ENCODE assay signal across 33 cellular contexts in the genomic region with DNA sequence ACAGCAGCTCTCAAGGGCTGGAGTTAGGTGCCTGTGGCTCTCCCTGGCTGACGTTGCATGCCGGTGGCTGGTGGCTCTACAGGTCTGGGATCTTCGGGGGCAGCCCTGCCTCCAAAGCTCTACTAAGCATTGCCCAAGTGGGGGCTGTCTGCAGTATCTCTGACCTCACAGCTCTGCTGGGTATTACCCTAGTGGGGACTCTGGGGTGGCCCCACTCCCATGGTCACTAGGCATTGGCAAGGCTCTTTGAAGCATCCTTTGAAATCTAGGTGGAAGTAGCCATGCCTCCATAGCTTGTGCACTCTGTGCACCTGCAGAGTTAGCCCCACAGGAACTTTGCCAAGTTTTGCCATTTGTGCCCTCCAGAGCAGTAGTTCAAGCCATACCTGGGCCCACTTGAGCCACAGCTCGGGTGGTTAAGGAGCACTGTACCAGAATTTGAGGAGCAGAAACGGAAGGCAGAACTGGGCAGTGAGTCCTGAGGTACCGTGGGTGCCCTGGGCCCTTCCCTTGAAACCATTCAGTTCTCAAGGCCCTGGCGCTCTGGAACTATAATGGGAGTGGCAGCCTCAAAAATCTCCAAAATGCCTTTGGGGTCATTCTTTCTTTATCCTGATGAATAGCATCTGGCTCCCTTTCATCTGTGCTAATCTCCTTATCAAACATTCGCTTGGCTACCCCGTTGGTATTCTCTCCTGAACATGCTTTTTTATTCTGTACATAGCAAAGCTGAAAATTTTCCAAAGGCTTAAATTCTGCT. TPM values are rescaled to one million over a fixed set of nuclear protein-coding genes. Genes with fewer than 3 reads are reported as not detected.
"Had no signal": no experiment of that assay in that cellular context is flagged by ENCODE, and none has a peak within 500 bp of the region (broad histone marks: within the 10 kb centered on the region; RNA-seq: fewer than 3 reads in every experiment).

No MANE protein-coding gene starts in this region.

- H3K4me3 Mint-ChIP-seq: activated B cell treated with CpG ODN at 0.5 μM for 24 hours; activated CD4-positive, alpha-beta memory T cell treated with anti-CD3 and anti-CD28 coated beads, Interleukin-2, amount 10 ng/mL, durations not matched to agents 7 days and 5 days; activated CD4-positive, alpha-beta T cell treated with anti-CD3 and anti-CD28 coated beads, Interleukin-2, amount 10 ng/mL, durations not matched to agents 7 days and 5 days; activated naive CD4-positive, alpha-beta T cell treated with anti-CD3 and anti-CD28 coated beads, Interleukin-2, amount 50 U/mL, for 24 hours; activated T-helper 17 cell treated with anti-CD3 and anti-CD28 coated beads, Interleukin-2, amount 50 U/mL, for 72 hours; brain; central memory CD8-positive, alpha-beta T cell; T-helper 1 cell treated with Interleukin-12 subunit alpha and Interleukin-12 subunit beta and Interleukin-4 antibody, amounts not matched to agents 30 μg/mL and 1 μg/mL, for 36 hours had no signal

- H3K36me3 ChIP-seq: Peyer's patch, SJSA1 had no signal

- DNase-seq: activated B cell treated with CpG ODN at 0.5 μM for 24 hours; activated CD4-positive, alpha-beta memory T cell treated with anti-CD3 and anti-CD28 coated beads, Interleukin-2, amount 10 ng/mL, durations not matched to agents 7 days and 5 days; activated CD4-positive, alpha-beta T cell treated with anti-CD3 and anti-CD28 coated beads for 1 hour; activated CD4-positive, alpha-beta T cell treated with anti-CD3 and anti-CD28 coated beads, Interleukin-2, amount 10 ng/mL, durations not matched to agents 7 days and 5 days; activated gamma-delta T cell treated with Interleukin-2 at 50 U/mL for 16 hours; activated T-cell treated with anti-CD3 and anti-CD28 coated beads for 4 hours; activated T-cell treated with anti-CD3 and anti-CD28 coated beads, Interleukin-2, amount 50 U/mL, for 48 hours; aorta; IMR-90; KBM-7; MV-4-11; NCI-H1092 treated with DMSO at 0.1 percent for 48 hours; NCI-H1417 treated with DMSO at 0.1 percent for 48 hours; NCI-H1694; NCI-H2029; NCI-H2107; NCI-H2171 treated with DMSO at 0.1 percent for 48 hours; NCI-H226; NCI-H526; NCI-H774; Peyer's patch; SHP77; SW 1271 had no signal

- H3K4me1 ChIP-seq: Peyer's patch, SJSA1 had no signal

- H3K4me1 Mint-ChIP-seq: activated B cell treated with CpG ODN at 0.5 μM for 24 hours; activated CD4-positive, alpha-beta memory T cell treated with anti-CD3 and anti-CD28 coated beads, Interleukin-2, amount 10 ng/mL, durations not matched to agents 7 days and 5 days; activated naive CD4-positive, alpha-beta T cell treated with anti-CD3 and anti-CD28 coated beads, Interleukin-2, amount 50 U/mL, for 24 hours; activated T-helper 17 cell treated with anti-CD3 and anti-CD28 coated beads, Interleukin-2, amount 50 U/mL, for 72 hours; brain; central memory CD8-positive, alpha-beta T cell had no signal

- H3K27me3 Mint-ChIP-seq: activated B cell treated with CpG ODN at 0.5 μM for 24 hours; activated CD4-positive, alpha-beta T cell treated with anti-CD3 and anti-CD28 coated beads, Interleukin-2, amount 10 ng/mL, durations not matched to agents 7 days and 5 days; activated naive CD4-positive, alpha-beta T cell treated with anti-CD3 and anti-CD28 coated beads, Interleukin-2, amount 50 U/mL, for 24 hours; activated T-helper 17 cell treated with anti-CD3 and anti-CD28 coated beads, Interleukin-2, amount 50 U/mL, for 72 hours; brain; central memory CD8-positive, alpha-beta T cell had no signal

- H3K9me3 ChIP-seq: Peyer's patch, SJSA1 had no signal

- H3K27ac Mint-ChIP-seq: activated B cell treated with CpG ODN at 0.5 μM for 24 hours; activated CD4-positive, alpha-beta memory T cell treated with anti-CD3 and anti-CD28 coated beads, Interleukin-2, amount 10 ng/mL, durations not matched to agents 7 days and 5 days; activated CD4-positive, alpha-beta T cell treated with anti-CD3 and anti-CD28 coated beads, Interleukin-2, amount 10 ng/mL, durations not matched to agents 7 days and 5 days; activated naive CD4-positive, alpha-beta T cell treated with anti-CD3 and anti-CD28 coated beads, Interleukin-2, amount 50 U/mL, for 24 hours; activated T-helper 17 cell treated with anti-CD3 and anti-CD28 coated beads, Interleukin-2, amount 50 U/mL, for 72 hours; brain; T-helper 1 cell treated with Interleukin-12 subunit alpha and Interleukin-12 subunit beta and Interleukin-4 antibody, amounts not matched to agents 30 μg/mL and 1 μg/mL, for 36 hours had no signal

- H3K27ac ChIP-seq: Peyer's patch, SJSA1 had no signal

- H3K27me3 ChIP-seq: Peyer's patch, SJSA1 had no signal

- H3K4me3 ChIP-seq: Peyer's patch, SJSA1 had no signal

RNA-seq across cellular contexts. Expression of a gene that starts 15.4 kb away (rescaled TPM):
- total RNA-seq: activated B cell treated with CpG ODN at 0.5 μM for 24 hours; activated CD4-positive, alpha-beta memory T cell treated with anti-CD3 and anti-CD28 coated beads, Interleukin-2, amount 10 ng/mL, durations not matched to agents 7 days and 5 days; activated CD4-positive, alpha-beta T cell treated with anti-CD3 and anti-CD28 coated beads, Interleukin-2, amount 10 ng/mL, durations not matched to agents 7 days and 5 days; activated CD8-positive, alpha-beta memory T cell treated with anti-CD3 and anti-CD28 coated beads for 36 hours; activated T-helper 17 cell treated with anti-CD3 and anti-CD28 coated beads, Interleukin-2, amount 50 U/mL, for 72 hours; IMR-90; LHCN-M2; MCF 10A; NCI-H460; SJSA1 had no signal

RNA-seq across cellular contexts. Expression of a gene that starts 27.2 kb away (rescaled TPM):
- total RNA-seq: activated B cell treated with CpG ODN at 0.5 μM for 24 hours; activated CD4-positive, alpha-beta memory T cell treated with anti-CD3 and anti-CD28 coated beads, Interleukin-2, amount 10 ng/mL, durations not matched to agents 7 days and 5 days; activated CD4-positive, alpha-beta T cell treated with anti-CD3 and anti-CD28 coated beads, Interleukin-2, amount 10 ng/mL, durations not matched to agents 7 days and 5 days; activated CD8-positive, alpha-beta memory T cell treated with anti-CD3 and anti-CD28 coated beads for 36 hours; activated T-helper 17 cell treated with anti-CD3 and anti-CD28 coated beads, Interleukin-2, amount 50 U/mL, for 72 hours; IMR-90; LHCN-M2; NCI-H460; SJSA1 had no signal

RNA-seq across cellular contexts. Expression of a gene that starts 48.7 kb away (rescaled TPM):
- total RNA-seq: activated B cell treated with CpG ODN at 0.5 μM for 24 hours; activated CD4-positive, alpha-beta memory T cell treated with anti-CD3 and anti-CD28 coated beads, Interleukin-2, amount 10 ng/mL, durations not matched to agents 7 days and 5 days; activated CD4-positive, alpha-beta T cell treated with anti-CD3 and anti-CD28 coated beads, Interleukin-2, amount 10 ng/mL, durations not matched to agents 7 days and 5 days; activated CD8-positive, alpha-beta memory T cell treated with anti-CD3 and anti-CD28 coated beads for 36 hours; activated T-helper 17 cell treated with anti-CD3 and anti-CD28 coated beads, Interleukin-2, amount 50 U/mL, for 72 hours; aorta; IMR-90; LHCN-M2; NCI-H460; Peyer's patch; SJSA1 had no signal

RNA-seq across cellular contexts. Expression of a gene that starts 53.4 kb away (rescaled TPM):
- total RNA-seq: activated B cell treated with CpG ODN at 0.5 μM for 24 hours; activated CD4-positive, alpha-beta memory T cell treated with anti-CD3 and anti-CD28 coated beads, Interleukin-2, amount 10 ng/mL, durations not matched to agents 7 days and 5 days; activated CD4-positive, alpha-beta T cell treated with anti-CD3 and anti-CD28 coated beads, Interleukin-2, amount 10 ng/mL, durations not matched to agents 7 days and 5 days; activated CD8-positive, alpha-beta memory T cell treated with anti-CD3 and anti-CD28 coated beads for 36 hours; activated T-helper 17 cell treated with anti-CD3 and anti-CD28 coated beads, Interleukin-2, amount 50 U/mL, for 72 hours; aorta; IMR-90; LHCN-M2; NCI-H460; Peyer's patch; SJSA1 had no signal
